ENCODE assay signal across 28 cellular contexts in the genomic region with DNA sequence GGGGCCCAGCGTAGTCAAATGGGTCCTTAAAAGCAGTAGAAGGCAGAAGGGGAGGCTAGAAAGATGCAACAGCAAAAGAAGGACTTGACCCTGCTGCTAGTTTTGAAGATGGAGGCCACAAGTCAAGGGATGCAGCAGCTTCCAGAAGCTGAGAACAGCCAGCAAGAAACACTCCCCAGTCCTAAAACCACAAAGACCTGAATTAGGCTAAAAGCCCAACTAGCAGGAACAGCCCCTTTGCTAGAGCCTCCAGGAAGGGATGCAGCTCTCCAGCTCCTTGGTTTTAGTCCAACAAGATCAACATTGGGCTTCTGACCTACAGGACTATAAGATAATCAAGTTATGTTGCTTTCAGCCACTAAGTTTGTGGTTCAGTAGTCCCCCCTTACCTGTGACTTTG. TPM values are rescaled to one million over a fixed set of nuclear protein-coding genes. Genes with fewer than 3 reads are reported as not detected.
DNase-seq lines count a peak whose midpoint lies in the region; ATAC-seq and TF ChIP-seq lines count a peak whose summit lies in the region.
"Had no signal": no experiment of that assay in that cellular context is flagged by ENCODE, and none has a peak within 500 bp of the region (broad histone marks: within the 10 kb centered on the region; RNA-seq: fewer than 3 reads in every experiment).

No MANE protein-coding gene starts in this region.

- no peaks in the 10 kb centered on the region for H3K27me3 ChIP-seq in MM.1S (replicated peaks; ENCODE audit: insufficient read depth, low read length)
- H3K27me3 ChIP-seq: right atrium auricular region, SJSA1, tibial nerve had no signal

- no peaks in the 10 kb centered on the region for H3K79me2 ChIP-seq in MM.1S (ENCODE audit: low read length)

- no peaks in the 10 kb centered on the region for H3K9me3 Mint-ChIP-seq in dendritic cell treated with granulocyte-macrophage colony-stimulating factor and Interleukin-4, amounts not matched to agents 40 ng/mL and 50 ng/mL, for 4 days
- no peaks in the 10 kb centered on the region for H3K9me3 Mint-ChIP-seq in natural killer cell
- no peaks in the 10 kb centered on the region for H3K9me3 Mint-ChIP-seq in activated CD4-positive, alpha-beta memory T cell treated with anti-CD3 and anti-CD28 coated beads, Interleukin-2, amount 10 ng/mL, durations not matched to agents 7 days and 5 days
- H3K9me3 Mint-ChIP-seq: activated naive CD8-positive, alpha-beta T cell treated with anti-CD3 and anti-CD28 coated beads, Interleukin-2, amount 10 ng/mL, durations not matched to agents 7 days and 5 days; central memory CD8-positive, alpha-beta T cell had no signal

- POLR2A ChIA-PET in activated CD4-positive, alpha-beta memory T cell treated with anti-CD3 and anti-CD28 coated beads, Interleukin-2, amount 10 ng/mL, durations not matched to agents 7 days and 5 days (lab: Charles Lee), result interaction anchor here (1.5 to 1.7 kb wide), 2 partner anchors 11 to 105 kb away, joined by 5 to 6 read pairs; partner anchors contain the start of genes LATS2, MRPL57 and SKA3

- no peaks in the 10 kb centered on the region for H3K36me3 Mint-ChIP-seq in dendritic cell treated with granulocyte-macrophage colony-stimulating factor and Interleukin-4, amounts not matched to agents 40 ng/mL and 50 ng/mL, for 4 days (ENCODE audit: low read depth)
- no peaks in the 10 kb centered on the region for H3K36me3 Mint-ChIP-seq in natural killer cell
- H3K36me3 Mint-ChIP-seq in activated CD4-positive, alpha-beta memory T cell treated with anti-CD3 and anti-CD28 coated beads, Interleukin-2, amount 10 ng/mL, durations not matched to agents 7 days and 5 days (ENCODE audit: low read depth), result no peaks in the 10 kb centered on the region
- H3K36me3 Mint-ChIP-seq: activated naive CD8-positive, alpha-beta T cell treated with anti-CD3 and anti-CD28 coated beads, Interleukin-2, amount 10 ng/mL, durations not matched to agents 7 days and 5 days; naive thymus-derived CD8-positive, alpha-beta T cell had no signal

- no peaks in the 10 kb centered on the region for H3K9me3 ChIP-seq in MM.1S (replicated peaks; ENCODE audit: insufficient read depth, low read length)
- H3K9me3 ChIP-seq: pancreas, right atrium auricular region, SJSA1, tibial nerve had no signal

- intact Hi-C loops in dendritic cell treated with granulocyte-macrophage colony-stimulating factor and Interleukin-4, amounts not matched to agents 40 ng/mL and 50 ng/mL, for 4 days (cut with micrococcal nuclease), result no loop called here
- intact Hi-C loops in natural killer cell (cut with micrococcal nuclease), result no loop called here
- intact Hi-C loops in posterior vena cava (cut with DNase I), result no loop called here

- H3F3A ChIP-seq in MM.1S (ENCODE audit: insufficient read depth, low read length), result no peaks in the 10 kb centered on the region

- peak overlapping the region; percentile 70 for H3K27ac Mint-ChIP-seq in dendritic cell treated with granulocyte-macrophage colony-stimulating factor and Interleukin-4, amounts not matched to agents 40 ng/mL and 50 ng/mL, for 4 days
- H3K27ac Mint-ChIP-seq in natural killer cell, result peak overlapping the region; percentile 1 to 89
- no peak overlapping the region for H3K27ac Mint-ChIP-seq in activated CD4-positive, alpha-beta memory T cell treated with anti-CD3 and anti-CD28 coated beads, Interleukin-2, amount 10 ng/mL, durations not matched to agents 7 days and 5 days
- H3K27ac Mint-ChIP-seq: activated CD8-positive, alpha-beta T cell treated with anti-CD3 and anti-CD28 coated beads, Interleukin-2, amount 10 ng/mL, durations not matched to agents 7 days and 5 days had no signal

- no peak for ATAC-seq in natural killer cell
- ATAC-seq: activated CD8-positive, alpha-beta T cell treated with anti-CD3 and anti-CD28 coated beads, Interleukin-2, amount 10 ng/mL, durations not matched to agents 7 days and 5 days; naive thymus-derived CD8-positive, alpha-beta T cell; pancreas had no signal

- no peaks in the 10 kb centered on the region for H3K4me1 ChIP-seq in MM.1S (ENCODE audit: low read length)

- peaks cover 10% of the 10 kb centered on the region for H3K27me3 Mint-ChIP-seq in dendritic cell treated with granulocyte-macrophage colony-stimulating factor and Interleukin-4, amounts not matched to agents 40 ng/mL and 50 ng/mL, for 4 days
- no peaks in the 10 kb centered on the region for H3K27me3 Mint-ChIP-seq in natural killer cell (ENCODE audit: low read depth in 2 of 2)
- H3K27me3 Mint-ChIP-seq in activated CD4-positive, alpha-beta memory T cell treated with anti-CD3 and anti-CD28 coated beads, Interleukin-2, amount 10 ng/mL, durations not matched to agents 7 days and 5 days, result peaks cover under 1% of the 10 kb centered on the region
- H3K27me3 Mint-ChIP-seq: activated naive CD8-positive, alpha-beta T cell treated with anti-CD3 and anti-CD28 coated beads, Interleukin-2, amount 10 ng/mL, durations not matched to agents 7 days and 5 days had no signal

- H3K36me3 ChIP-seq in MM.1S (replicated peaks; ENCODE audit: insufficient read depth, low read length), result no peaks in the 10 kb centered on the region
- H3K36me3 ChIP-seq: pancreas, right atrium auricular region, SJSA1, tibial nerve had no signal

- DNase-seq in M059J (ENCODE audit: low read depth), result peak; percentile 51
- DNase-seq in natural killer cell, result no peak
- no peak for DNase-seq in posterior vena cava (ENCODE audit: low spot score)
- DNase-seq in activated CD4-positive, alpha-beta memory T cell treated with anti-CD3 and anti-CD28 coated beads, Interleukin-2, amount 10 ng/mL, durations not matched to agents 7 days and 5 days, result no peak
- no peak for DNase-seq in MM.1S
- DNase-seq in T-helper 1 cell, result no peak
- DNase-seq: ACHN; activated CD8-positive, alpha-beta T cell treated with anti-CD3 and anti-CD28 coated beads, Interleukin-2, amount 10 ng/mL, durations not matched to agents 7 days and 5 days; activated effector memory CD4-positive, alpha-beta T cell treated with anti-CD3 and anti-CD28 coated beads, Interleukin-2, amount 50 U/mL, for 16 hours; activated naive CD8-positive, alpha-beta T cell treated with anti-CD3 and anti-CD28 coated beads, Interleukin-2, amount 10 ng/mL, durations not matched to agents 7 days and 5 days; C1 segment of cervical spinal cord; dermis blood vessel endothelial cell; GOT3; kidney; midbrain; naive thymus-derived CD8-positive, alpha-beta T cell; NCI-H1417 treated with DMSO at 0.1 percent for 48 hours; NCI-H2081; NCI-H748 treated with DMSO at 0.1 percent for 48 hours; pancreas; stimulated activated CD4-positive, alpha-beta T cell treated with anti-CD3 and anti-CD28 coated beads, Interleukin-2, amount 100 ng/mL, for 24 hours had no signal

- no peak for TF ChIP-seq CTCF in C4-2B (conservative IDR thresholded peaks at IDR 0.05)
- no peak for TF ChIP-seq CTCF in natural killer cell (IDR thresholded peaks at IDR 0.05)
- no peak for TF ChIP-seq CTCF in MM.1S (IDR thresholded peaks at IDR 0.05; ENCODE audit: low read length)

- peaks cover 47% of the 10 kb centered on the region for H3K4me1 Mint-ChIP-seq in dendritic cell treated with granulocyte-macrophage colony-stimulating factor and Interleukin-4, amounts not matched to agents 40 ng/mL and 50 ng/mL, for 4 days (ENCODE audit: low read depth)
- peaks cover 17 to 18% of the 10 kb centered on the region in 2 donors for H3K4me1 Mint-ChIP-seq in natural killer cell
- H3K4me1 Mint-ChIP-seq in activated CD4-positive, alpha-beta memory T cell treated with anti-CD3 and anti-CD28 coated beads, Interleukin-2, amount 10 ng/mL, durations not matched to agents 7 days and 5 days, result peaks cover 38% of the 10 kb centered on the region

- H3K27ac ChIP-seq in C4-2B (peak overlapping the region; percentile 49; the same call in 1 of the 2 replicates), MM.1S (ENCODE audit: low read length) (no peak overlapping the region)
- H3K27ac ChIP-seq: pancreas, right atrium auricular region, SJSA1 had no signal

- CTCF ChIA-PET in activated CD4-positive, alpha-beta memory T cell treated with anti-CD3 and anti-CD28 coated beads, Interleukin-2, amount 10 ng/mL, durations not matched to agents 7 days and 5 days (lab: Charles Lee), result no interaction called here

- H3K9me2 ChIP-seq in MM.1S (replicated peaks; ENCODE audit: insufficient read depth, low read length), result no peaks in the 10 kb centered on the region

- H3K4me2 ChIP-seq in MM.1S (ENCODE audit: low read depth, low read length), result no peak overlapping the region
- H3K4me2 ChIP-seq: smooth muscle cell had no signal

- no peaks in the 10 kb centered on the region for H4K20me1 ChIP-seq in MM.1S (ENCODE audit: insufficient read depth, low read length)

- H2AFZ ChIP-seq in MM.1S (ENCODE audit: low read length), result no peak overlapping the region

- no peak overlapping the region for H3K4me3 Mint-ChIP-seq in dendritic cell treated with granulocyte-macrophage colony-stimulating factor and Interleukin-4, amounts not matched to agents 40 ng/mL and 50 ng/mL, for 4 days
- no peak overlapping the region for H3K4me3 Mint-ChIP-seq in natural killer cell
- no peak overlapping the region for H3K4me3 Mint-ChIP-seq in activated CD4-positive, alpha-beta memory T cell treated with anti-CD3 and anti-CD28 coated beads, Interleukin-2, amount 10 ng/mL, durations not matched to agents 7 days and 5 days
- H3K4me3 Mint-ChIP-seq: activated CD8-positive, alpha-beta T cell treated with anti-CD3 and anti-CD28 coated beads, Interleukin-2, amount 10 ng/mL, durations not matched to agents 7 days and 5 days; activated naive CD8-positive, alpha-beta T cell treated with anti-CD3 and anti-CD28 coated beads, Interleukin-2, amount 10 ng/mL, durations not matched to agents 7 days and 5 days; central memory CD8-positive, alpha-beta T cell; naive thymus-derived CD8-positive, alpha-beta T cell had no signal

- H3K4me3 ChIP-seq in MM.1S (ENCODE audit: low read length), result no peak overlapping the region
- H3K4me3 ChIP-seq: pancreas, right atrium auricular region, SJSA1, smooth muscle cell, tibial nerve had no signal

- no peak overlapping the region for H3K9ac ChIP-seq in MM.1S (ENCODE audit: low read length)

RNA-seq across cellular contexts. Expression of gene LATS2, which starts 10.5 kb away (rescaled TPM):
- 6.1 and 9.9 TPM in 2 replicates for total RNA-seq in M059J (2014; rRNA removed; shearing (Covaris generic))
- total RNA-seq in natural killer cell (10 to 100 TPM; 28.8 to 34.8 (median 29.0) TPM), posterior vena cava (10 to 100 TPM; 37.2 to 41.8 TPM)
- 10 to 100 TPM; 11.2 to 11.8 TPM for total RNA-seq in activated CD4-positive, alpha-beta memory T cell treated with anti-CD3 and anti-CD28 coated beads, Interleukin-2, amount 10 ng/mL, durations not matched to agents 7 days and 5 days
